ENCODE assay signal across 34 cellular contexts in genomic region chr14:26735811-26736210, GRCh38.
"Had no signal": no experiment of that assay in that cellular context is flagged by ENCODE, and none has a peak within 500 bp of the region (broad histone marks: within the 10 kb centered on the region; RNA-seq: fewer than 3 reads in every experiment).

No MANE protein-coding gene starts in this region.

- H3K27me3 ChIP-seq: MG63 had no signal

- DNase-seq: Kasumi-1, MG63, MM.1S, MV-4-11, NCI-H1048, NCI-H1092, NCI-H1092 treated with DMSO at 0.1 percent for 48 hours, NCI-H1105, NCI-H1105 treated with DMSO at 0.1 percent for 48 hours, NCI-H1417, NCI-H1417 treated with DMSO at 0.1 percent for 48 hours, NCI-H1436, NCI-H1436 treated with DMSO at 0.1 percent for 48 hours, NCI-H146, NCI-H1694, NCI-H1694 treated with DMSO at 0.1 percent for 48 hours, NCI-H187, NCI-H187 treated with DMSO at 0.1 percent for 48 hours, NCI-H1930, NCI-H2029, NCI-H2029 treated with DMSO at 0.1 percent for 48 hours, NCI-H2081, NCI-H2081 treated with DMSO at 0.1 percent for 48 hours, NCI-H2107, NCI-H2171, NCI-H2171 treated with DMSO at 0.1 percent for 48 hours, NCI-H2227 treated with DMSO at 0.1 percent for 48 hours, NCI-H226, NCI-H345, NCI-H446, NCI-H446 treated with DMSO at 0.1 percent for 48 hours, NCI-H510A treated with DMSO at 0.1 percent for 48 hours, NCI-H524 had no signal

- H3K27ac ChIP-seq: KMS-11 had no signal

- H3K4me3 ChIP-seq: MG63 had no signal

- H3K36me3 ChIP-seq: MG63 had no signal
